In genomic region chr5:16918891-16919671, GRCh38 we compare ENCODE assay signal across 1 cellular context.
TF ChIP-seq lines count a peak whose summit lies in the region.

No MANE protein-coding gene starts in this region.

TF ChIP-seq in HEK293, 187 proteins besides CTCF, POLR2A, EP300 and RAD21:
- TF ChIP-seq ZNF148 (tag by site-specific recombination; IDR thresholded peaks at IDR 0.05; ENCODE audit: borderline replicate concordance) (no peak), ZBTB6 (tag by site-specific recombination; IDR thresholded peaks at IDR 0.05) (peak; percentile 97)
TF ChIP-seq in HEK293: peak in this region for 1.
